Comparison of ENCODE assay signal across 8 cellular contexts in genomic region chr2:101001713-101002561, GRCh38. TPM values are rescaled to one million over a fixed set of nuclear protein-coding genes. Genes with fewer than 3 reads are reported as not detected.
DNase-seq lines count a peak whose midpoint lies in the region; ATAC-seq and TF ChIP-seq lines count a peak whose summit lies in the region.

Gene RPL31 (plus strand): TSS chr2:101002289. CDS start chr2:101002702, 413 bp downstream.

- no peak for TF ChIP-seq CTCF in WERI-Rb-1 (IDR thresholded peaks at IDR 0.05; ENCODE audit: low read depth, low read length)
- TF ChIP-seq CTCF in mammary epithelial cell (conservative IDR thresholded peaks at IDR 0.05 in 1 of 2, IDR thresholded peaks at IDR 0.05 in 1 of 2; ENCODE audit: extremely low read depth in 1 of 2, insufficient read depth in 1 of 2, low read depth in 1 of 2, low read length in 2 of 2): no peak

- H3K4me3 ChIP-seq in WERI-Rb-1 (ENCODE audit: low read depth, low read length) (peak within 1 kb of the TSS; percentile 86), mammary epithelial cell (replicated peaks in 1 of 3; ENCODE audit: insufficient read depth in 1 of 3, low read depth in 2 of 3, low read length in 3 of 3) (peak within 1 kb of the TSS; percentile 90 to 95 (median 91)), iPS-20b (ENCODE audit: low read length) (peak within 1 kb of the TSS; percentile 99), skin epidermis (peak within 1 kb of the TSS; percentile 59 to 96 (median 84))

- peaks cover 44% of the 10 kb centered on the region for H3K79me2 ChIP-seq in mammary epithelial cell (ENCODE audit: insufficient read depth, low read length)

- peak within 1 kb of the TSS; percentile 96 for H3K4me2 ChIP-seq in mammary epithelial cell (ENCODE audit: insufficient read depth, low read depth, low read length)

- in situ Hi-C loops in ACHN (cut with HindIII; ENCODE audit: low pct_ligation_motif_present, low pct_unique_long_range_greater_than_20kb, low sequenced_read_pairs): no loop called here
- in situ Hi-C loops in mammary epithelial cell (cut with MboI; ENCODE audit: low sequenced_read_pairs in 2 of 2): loop anchor here in 1 of 2 donors (10.0 kb wide), 1 partner anchor 387 kb away; no protein-coding TSS in a partner anchor

- peak within 1 kb of the TSS; percentile 94 for H2AFZ ChIP-seq in mammary epithelial cell (ENCODE audit: low read depth, low read length)

- H3K9ac ChIP-seq in mammary epithelial cell (ENCODE audit: insufficient read depth, low read length) (peak within 1 kb of the TSS; percentile 95), iPS-20b (ENCODE audit: low read depth, low read length) (peak within 1 kb of the TSS; percentile 100)

- WGBS in mammary epithelial cell (ENCODE audit: low coverage, missing lambda C conversion rate): 4% methylated on average over 38 of the region's 59 CpGs

- no TSS peak for BruUV-seq in mammary epithelial cell (replicated peaks; lab: Mats Ljungman, UMichigan)

- ATAC-seq in GM18873 (IDR thresholded peaks at IDR 0.05; ENCODE audit: low FRiP score, unreplicated experiment) (peak; percentile 95), HG03139 (IDR thresholded peaks at IDR 0.05; ENCODE audit: unreplicated experiment) (peak; percentile 94)

- dilution Hi-C loops in mammary epithelial cell (cut with HindIII; ENCODE audit: low sequenced_read_pairs): no loop called here

- peaks cover 22% of the 10 kb centered on the region for H3K4me1 ChIP-seq in mammary epithelial cell (ENCODE audit: insufficient read depth, low read length)
- peaks cover 9% of the 10 kb centered on the region; the same call in 1 of the 2 replicates for H3K4me1 ChIP-seq in iPS-20b (ENCODE audit: insufficient read depth, low read length)

- no peaks in the 10 kb centered on the region for H3K27me3 ChIP-seq in WERI-Rb-1 (ENCODE audit: insufficient read depth, low read depth, severe bottlenecking)
- no peaks in the 10 kb centered on the region for H3K27me3 ChIP-seq in mammary epithelial cell (ENCODE audit: insufficient read depth, low read length)
- peaks cover 10% of the 10 kb centered on the region; the same call in 1 of the 2 replicates for H3K27me3 ChIP-seq in iPS-20b (ENCODE audit: insufficient read depth, low read length)

- H4K20me1 ChIP-seq in mammary epithelial cell (ENCODE audit: insufficient read depth, low read length): peaks cover 4% of the 10 kb centered on the region

- intact Hi-C loops in mammary epithelial cell (cut with micrococcal nuclease): loop anchor here (1.0 to 5.0 kb wide), 2 partner anchors 272 to 395 kb away; no protein-coding TSS in a partner anchor

- CTCF ChIA-PET in mammary epithelial cell (lab: Charles Lee; ENCODE audit: low non-redundant PET): no interaction called here

- DNase-seq in ACHN (peak; percentile 96), NCI-H2227 (lab: John Stamatoyannopoulos, UW; ENCODE audit: unreplicated experiment) (peak; percentile 93), WERI-Rb-1 (peak; percentile 98), mammary epithelial cell (peak; percentile 93)

- H3K36me3 ChIP-seq in WERI-Rb-1 (peaks cover 47% of the 10 kb centered on the region), mammary epithelial cell (ENCODE audit: insufficient read depth, low read length) (peaks cover 35% of the 10 kb centered on the region), iPS-20b (ENCODE audit: insufficient read depth, low read depth, low read length) (peaks cover 45% of the 10 kb centered on the region)

- H3K9me3 ChIP-seq in WERI-Rb-1 (ENCODE audit: severe bottlenecking) (peaks cover 2% of the 10 kb centered on the region), mammary epithelial cell (replicated peaks; ENCODE audit: insufficient read depth, low read length) (no peaks in the 10 kb centered on the region), iPS-20b (ENCODE audit: insufficient read depth, low read depth, low read length) (no peaks in the 10 kb centered on the region)

- H3K27ac ChIP-seq in WERI-Rb-1: peak within 1 kb of the TSS; percentile 84
- H3K27ac ChIP-seq in mammary epithelial cell (ENCODE audit: insufficient read depth, low read depth, low read length): peak within 1 kb of the TSS; percentile 87
- peak within 1 kb of the TSS; percentile 83 for H3K27ac ChIP-seq in iPS-20b (ENCODE audit: low read length)
- H3K27ac ChIP-seq in skin epidermis: peak within 1 kb of the TSS; percentile 78 to 97 (median 88)

RNA-seq across cellular contexts. Expression of gene RPL31, which starts in this region (rescaled TPM):
- total RNA-seq in mammary epithelial cell: 1,000 to 10,000 TPM in 1 of 2 donors, 100 to 1,000 TPM in 1; 731 to 1,237 TPM
- polyA plus RNA-seq in mammary epithelial cell: 2,160 TPM
- polyA minus RNA-seq in mammary epithelial cell: 891 TPM

Comparison
In these comparisons a context has a peak if more than half of its experiments do, and no peak if none do; other contexts are left out.
1. Peak in every context shown above with its lines: DNase-seq, ATAC-seq, H3K4me3 ChIP-seq and H3K27ac ChIP-seq.